Comparison of ENCODE assay signal across 29 cellular contexts in genomic region chr5:57259704-57260103, GRCh38.
A peak's percentile ranks its signal among the peaks of the same experiment; 100 is the strongest.
DNase-seq lines count a peak whose midpoint lies in the region; ATAC-seq and TF ChIP-seq lines count a peak whose summit lies in the region.
"Had no signal": no experiment of that assay in that cellular context is flagged by ENCODE, and none has a peak within 500 bp of the region (broad histone marks: within the 10 kb centered on the region; RNA-seq: fewer than 3 reads in every experiment).

No MANE protein-coding gene starts in this region.

- no peak for DNase-seq in T-helper 2 cell treated with Interferon-gamma antibody and Interleukin-4, amounts not matched to agents 5 μg/mL and 100 μg/mL, for 36 hours (ENCODE audit: low spot score)
- no peak for DNase-seq in T-helper 2 cell
- DNase-seq in stimulated activated naive CD8-positive, alpha-beta T cell treated with anti-CD3 and anti-CD28 coated beads, Interleukin-15, Interleukin-2, amounts not matched to agents 100 U/mL and 50 U/mL, for 24 hours = no peak
- no peak for DNase-seq in stimulated activated naive CD8-positive, alpha-beta T cell treated with anti-CD3 and anti-CD28 coated beads, Interleukin-15, amount 100 ng/mL, for 72 hours
- no peak for DNase-seq in immature natural killer cell
- no peak for DNase-seq in osteoblast (ENCODE audit: insufficient read length, low spot score, missing footprints)
- DNase-seq in GM03348 (ENCODE audit: low spot score) = no peak
- DNase-seq: 8988T; activated CD8-positive, alpha-beta memory T cell treated with anti-CD3 and anti-CD28 coated beads, Interleukin-2, amount 50 U/mL, for 4 hours; activated gamma-delta T cell treated with Interleukin-2 at 50 U/mL for 16 hours; AML-193; anterior cingulate cortex; CD4-positive, alpha-beta memory T cell; endodermal cell; GOT3; NCI-H1105 treated with DMSO at 0.1 percent for 48 hours; NCI-H2029; NCI-H69; SHP77; sigmoid colon; stimulated activated CD4-positive, alpha-beta T cell treated with anti-CD3 and anti-CD28 coated beads, Interleukin-15, amount 100 ng/mL, for 24 hours; T1000; tibial artery; WERI-Rb-1 had no signal

- TF ChIP-seq CTCF in osteoblast (IDR thresholded peaks at IDR 0.05; ENCODE audit: extremely low read depth, low read depth, low read length) = no peak

- no peak overlapping the region for H3K27ac ChIP-seq in osteoblast (ENCODE audit: low read depth, low read length)
- H3K27ac ChIP-seq: neutrophil, prostate gland, sigmoid colon, tibial artery, WERI-Rb-1 had no signal

- no peaks in the 10 kb centered on the region for H3K27me3 Mint-ChIP-seq in T-helper 2 cell treated with Interferon-gamma antibody and Interleukin-4, amounts not matched to agents 5 μg/mL and 100 μg/mL, for 36 hours (ENCODE audit: low read depth)
- H3K27me3 Mint-ChIP-seq in stimulated activated naive CD8-positive, alpha-beta T cell treated with anti-CD3 and anti-CD28 coated beads, Interleukin-15, amount 100 ng/mL, for 72 hours = no peaks in the 10 kb centered on the region
- no peaks in the 10 kb centered on the region for H3K27me3 Mint-ChIP-seq in immature natural killer cell (ENCODE audit: low read depth in 3 of 3)
- H3K27me3 Mint-ChIP-seq: CD4-positive, alpha-beta memory T cell had no signal

- H3K9me3 ChIP-seq in osteoblast (ENCODE audit: low read depth, low read length) = no peaks in the 10 kb centered on the region
- H3K9me3 ChIP-seq: neutrophil, prostate gland, sigmoid colon, tibial artery had no signal

- H3K79me2 ChIP-seq in osteoblast (ENCODE audit: insufficient read depth, low read length) = peaks cover 2% of the 10 kb centered on the region

- no peaks in the 10 kb centered on the region for H3K27me3 ChIP-seq in osteoblast (ENCODE audit: insufficient read depth, low read length)
- H3K27me3 ChIP-seq: neutrophil, sigmoid colon, tibial artery had no signal

- no peak overlapping the region for H3K4me3 Mint-ChIP-seq in T-helper 2 cell treated with Interferon-gamma antibody and Interleukin-4, amounts not matched to agents 5 μg/mL and 100 μg/mL, for 36 hours
- H3K4me3 Mint-ChIP-seq in stimulated activated naive CD8-positive, alpha-beta T cell treated with anti-CD3 and anti-CD28 coated beads, Interleukin-15, amount 100 ng/mL, for 72 hours = no peak overlapping the region
- H3K4me3 Mint-ChIP-seq in immature natural killer cell = no peak overlapping the region
- H3K4me3 Mint-ChIP-seq: CD4-positive, alpha-beta memory T cell; endodermal cell had no signal

- H4K20me1 ChIP-seq in osteoblast (ENCODE audit: insufficient read depth, low read length) = peaks cover 10% of the 10 kb centered on the region

- no peak overlapping the region for H3K4me2 ChIP-seq in osteoblast (ENCODE audit: insufficient read depth, low read length)

- peak; percentile 13 for ATAC-seq in stimulated activated naive CD8-positive, alpha-beta T cell treated with anti-CD3 and anti-CD28 coated beads, Interleukin-15, Interleukin-2, amounts not matched to agents 100 U/mL and 50 U/mL, for 24 hours
- no peak for ATAC-seq in stimulated activated naive CD8-positive, alpha-beta T cell treated with anti-CD3 and anti-CD28 coated beads, Interleukin-15, amount 100 ng/mL, for 72 hours
- no peak for ATAC-seq in GM18867 (IDR thresholded peaks at IDR 0.05; ENCODE audit: unreplicated experiment)
- ATAC-seq: esophagus mucosa had no signal

- peaks cover 4% of the 10 kb centered on the region for H3K4me1 ChIP-seq in osteoblast (ENCODE audit: insufficient read depth, low read length)
- H3K4me1 ChIP-seq: prostate gland, sigmoid colon had no signal

- no peak overlapping the region for H2AFZ ChIP-seq in osteoblast (ENCODE audit: low read length)

- H3K27ac Mint-ChIP-seq in T-helper 2 cell treated with Interferon-gamma antibody and Interleukin-4, amounts not matched to agents 5 μg/mL and 100 μg/mL, for 36 hours = peak overlapping the region; percentile 34
- peak overlapping the region in 1 of 2 donors; percentile 68 for H3K27ac Mint-ChIP-seq in stimulated activated naive CD8-positive, alpha-beta T cell treated with anti-CD3 and anti-CD28 coated beads, Interleukin-15, amount 100 ng/mL, for 72 hours
- H3K27ac Mint-ChIP-seq in immature natural killer cell = peak overlapping the region; percentile 10 to 68 (median 46)

- H3K4me1 Mint-ChIP-seq in T-helper 2 cell treated with Interferon-gamma antibody and Interleukin-4, amounts not matched to agents 5 μg/mL and 100 μg/mL, for 36 hours (ENCODE audit: low read depth) = peaks cover 21% of the 10 kb centered on the region
- H3K4me1 Mint-ChIP-seq in stimulated activated naive CD8-positive, alpha-beta T cell treated with anti-CD3 and anti-CD28 coated beads, Interleukin-15, amount 100 ng/mL, for 72 hours = peaks cover 37% of the 10 kb centered on the region
- peaks cover 0 to 18% of the 10 kb centered on the region in 2 donors for H3K4me1 Mint-ChIP-seq in immature natural killer cell

- peaks cover 22% of the 10 kb centered on the region for H3K36me3 ChIP-seq in osteoblast (ENCODE audit: insufficient read depth, low read length)
- H3K36me3 ChIP-seq: prostate gland had no signal

- no peaks in the 10 kb centered on the region for H3K9me3 Mint-ChIP-seq in T-helper 2 cell treated with Interferon-gamma antibody and Interleukin-4, amounts not matched to agents 5 μg/mL and 100 μg/mL, for 36 hours
- H3K9me3 Mint-ChIP-seq in stimulated activated naive CD8-positive, alpha-beta T cell treated with anti-CD3 and anti-CD28 coated beads, Interleukin-15, amount 100 ng/mL, for 72 hours = no peaks in the 10 kb centered on the region
- no peaks in the 10 kb centered on the region for H3K9me3 Mint-ChIP-seq in immature natural killer cell
- H3K9me3 Mint-ChIP-seq: CD4-positive, alpha-beta memory T cell; endodermal cell had no signal

- peaks cover 57% of the 10 kb centered on the region for H3K36me3 Mint-ChIP-seq in T-helper 2 cell treated with Interferon-gamma antibody and Interleukin-4, amounts not matched to agents 5 μg/mL and 100 μg/mL, for 36 hours (ENCODE audit: low read depth)
- peaks cover 4 to 47% (median 15%) of the 10 kb centered on the region in 3 donors for H3K36me3 Mint-ChIP-seq in immature natural killer cell

- H3K4me3 ChIP-seq in osteoblast (ENCODE audit: insufficient read depth, low read length) = no peak overlapping the region
- H3K4me3 ChIP-seq: lung, prostate gland, sigmoid colon, tibial artery had no signal
